ENCODE assay signal across 19 cellular contexts in genomic region chr2:126038901-126039300, GRCh38.
"Had no signal": no experiment of that assay in that cellular context is flagged by ENCODE, and none has a peak within 500 bp of the region (broad histone marks: within the 10 kb centered on the region; RNA-seq: fewer than 3 reads in every experiment).

No MANE protein-coding gene starts in this region.

- H3K36me3 ChIP-seq: brain microvascular endothelial cell, gastroesophageal sphincter, ovary, right lobe of liver, upper lobe of right lung had no signal

- ATAC-seq: activated CD8-positive, alpha-beta T cell treated with anti-CD3 and anti-CD28 coated beads, Interleukin-2, amount 10 ng/mL, durations not matched to agents 7 days and 5 days; activated naive CD8-positive, alpha-beta T cell treated with anti-CD3 and anti-CD28 coated beads, Interleukin-2, amount 50 U/mL, for 24 hours; gastroesophageal sphincter; left cardiac atrium; natural killer cell; right lobe of liver; upper lobe of right lung had no signal

- H3K27me3 ChIP-seq: brain microvascular endothelial cell, gastroesophageal sphincter, ovary, right lobe of liver, upper lobe of right lung had no signal

- H3K4me3 ChIP-seq: gastroesophageal sphincter, ovary, right lobe of liver, upper lobe of right lung had no signal

- H3K9me3 ChIP-seq: gastroesophageal sphincter, ovary, right lobe of liver, upper lobe of right lung had no signal

- DNase-seq: activated CD4-positive, alpha-beta T cell treated with anti-CD3 and anti-CD28 coated beads, Interleukin-2, amount 10 ng/mL, durations not matched to agents 24 days and 14 days; activated CD4-positive, CD25-positive, alpha-beta regulatory T cell; activated CD8-positive, alpha-beta T cell treated with anti-CD3 and anti-CD28 coated beads, Interleukin-2, amount 10 ng/mL, durations not matched to agents 7 days and 5 days; activated naive CD4-positive, alpha-beta T cell treated with anti-CD3 and anti-CD28 coated beads, Interleukin-2, amount 10 ng/mL, durations not matched to agents 7 days and 5 days; activated naive CD8-positive, alpha-beta T cell treated with anti-CD3 and anti-CD28 coated beads, Interleukin-2, amount 50 U/mL, for 24 hours; activated T-cell treated with anti-CD3 and anti-CD28 coated beads, Interleukin-2, amount 50 U/mL, for 24 hours; aorta; brain microvascular endothelial cell; cerebellar nuclear complex; effector CD4-positive, alpha-beta T cell; left cardiac atrium; natural killer cell; ovary; right lobe of liver; small intestine; stimulated activated CD4-positive, alpha-beta T cell treated with anti-CD3 and anti-CD28 coated beads, Interleukin-15, amount 100 ng/mL, for 24 hours; stimulated activated CD4-positive, alpha-beta T cell treated with anti-CD3 and anti-CD28 coated beads, Interleukin-2, amount 100 ng/mL, for 48 hours; upper lobe of right lung had no signal

- H3K4me1 ChIP-seq: gastroesophageal sphincter, upper lobe of right lung had no signal

- H3K27ac ChIP-seq: brain microvascular endothelial cell, gastroesophageal sphincter, ovary, right lobe of liver, upper lobe of right lung had no signal
